ENCODE assay signal across 8 cellular contexts in the genomic region with DNA sequence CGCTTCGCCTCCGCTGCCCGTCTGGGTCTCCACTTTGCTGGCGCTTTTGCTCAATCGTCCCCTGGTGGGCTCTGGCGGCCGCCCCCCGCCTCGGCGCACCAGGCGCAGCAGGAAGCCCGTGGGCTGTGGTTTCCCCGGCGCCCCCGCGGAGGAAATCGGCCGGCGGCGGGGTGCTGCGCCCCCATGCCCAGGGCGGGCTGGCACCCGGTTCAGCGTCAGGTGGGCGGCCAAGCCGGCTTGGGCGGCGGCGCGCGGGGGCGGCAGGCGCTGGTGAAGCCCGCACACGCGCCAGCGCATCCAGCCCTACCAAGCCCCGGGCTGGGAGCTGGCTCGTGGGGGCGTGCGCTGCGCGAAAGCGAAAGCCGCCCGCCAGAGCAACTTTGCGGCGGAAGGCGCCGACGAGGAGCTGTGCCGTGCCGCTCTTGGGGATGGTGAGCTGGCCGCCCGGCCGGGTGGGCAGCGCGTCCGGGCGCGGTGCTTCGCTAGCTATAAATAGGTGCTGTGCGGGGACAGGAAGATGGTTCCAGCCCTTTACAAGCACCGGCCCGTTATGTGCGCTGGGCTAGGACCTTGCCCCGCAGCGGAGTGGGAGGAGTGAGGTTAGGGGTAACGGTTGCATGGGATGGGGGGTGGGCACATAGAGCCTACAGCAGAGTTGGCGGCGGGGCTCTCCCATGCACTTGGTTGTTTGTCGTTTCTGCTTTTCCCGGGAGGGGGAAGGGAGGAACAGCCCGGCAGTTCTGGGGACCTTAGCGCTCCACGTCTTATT. TPM values are rescaled to one million over a fixed set of nuclear protein-coding genes. Genes with fewer than 3 reads are reported as not detected.
DNase-seq lines count a peak whose midpoint lies in the region; ATAC-seq and TF ChIP-seq lines count a peak whose summit lies in the region.

No MANE protein-coding gene starts in this region.

- peaks cover 8% of the 10 kb centered on the region for H3K4me1 Mint-ChIP-seq in progenitor cell of endocrine pancreas (ENCODE audit: low read depth)

- peaks cover 5% of the 10 kb centered on the region for H3K36me3 Mint-ChIP-seq in progenitor cell of endocrine pancreas (ENCODE audit: insufficient read depth)

- H3K36me3 ChIP-seq in OCI-LY7 (ENCODE audit: insufficient read depth, low read length): no peaks in the 10 kb centered on the region
- H3K36me3 ChIP-seq in uterus: no peaks in the 10 kb centered on the region

- peak overlapping the region; percentile 53 for H3K4me3 ChIP-seq in GM12865 (ENCODE audit: low read depth, low read length)
- peak overlapping the region; percentile 74 for H3K4me3 ChIP-seq in OCI-LY7 (ENCODE audit: low read depth, low read length, poor library complexity, severe bottlenecking)
- peak overlapping the region; percentile 50 to 84 for H3K4me3 ChIP-seq in uterus

- peak overlapping the region; percentile 16 for H3K27ac Mint-ChIP-seq in progenitor cell of endocrine pancreas

- H3K4me1 ChIP-seq in OCI-LY7 (ENCODE audit: insufficient read depth, low read length, poor library complexity, severe bottlenecking): peaks cover 41% of the 10 kb centered on the region
- H3K4me1 ChIP-seq in uterus: peaks cover 12 to 14% of the 10 kb centered on the region in 2 donors

- DNase-seq in GM12865 (ENCODE audit: low read depth) (peak; percentile 76), OCI-LY7 (ENCODE audit: low spot score) (peak; percentile 76), activated gamma-delta T cell (lab: John Stamatoyannopoulos, UW) (peak; percentile 71), germinal center (ENCODE audit: low spot score) (peak; percentile 80), progenitor cell of endocrine pancreas (ENCODE audit: low spot score, unreplicated experiment) (no peak), uterus (no peak), inferior parietal cortex (ENCODE audit: extremely low spot score) (no peak)

- H2AFZ ChIP-seq in OCI-LY7 (ENCODE audit: low read length): peak overlapping the region; percentile 35

- H3K9me2 ChIP-seq in OCI-LY7 (ENCODE audit: insufficient read depth, low read length): no peaks in the 10 kb centered on the region

- intact Hi-C loops in OCI-LY7 (cut with micrococcal nuclease; ENCODE audit: unreplicated experiment): loop anchor here (10.0 kb wide), 2 partner anchors 92 to 302 kb away; a partner anchor contains a TSS
- intact Hi-C loops in uterus (cut with DNase I; ENCODE audit: low total_unique reads): no loop called here

- H3K27me3 ChIP-seq in uterus: no peaks in the 10 kb centered on the region

- H3K27ac ChIP-seq in OCI-LY7 (ENCODE audit: low read depth, low read length, poor library complexity, severe bottlenecking) (peak overlapping the region; percentile 81), uterus (peak overlapping the region; percentile 87)

- peaks cover 24% of the 10 kb centered on the region for H3K27me3 Mint-ChIP-seq in progenitor cell of endocrine pancreas

- peak; percentile 32 for ATAC-seq in HG02588 (IDR thresholded peaks at IDR 0.05; ENCODE audit: unreplicated experiment)

- H3K4me2 ChIP-seq in OCI-LY7 (ENCODE audit: low read length): peak overlapping the region; percentile 81

- CTCF ChIA-PET in OCI-LY7 (lab: Charles Lee; ENCODE audit: unreplicated experiment): interaction anchor here (1.0 to 1.4 kb wide), 2 partner anchors 9 to 18 kb away, joined by 3 to 4 read pairs; no protein-coding TSS in a partner anchor

- no peaks in the 10 kb centered on the region for H4K20me1 ChIP-seq in OCI-LY7 (ENCODE audit: insufficient read depth, low read length)

- TF ChIP-seq CTCF in GM12865 (IDR thresholded peaks at IDR 0.05; ENCODE audit: insufficient read depth, low read depth, low read length, missing control alignments) (no peak), OCI-LY7 (conservative IDR thresholded peaks at IDR 0.05; ENCODE audit: low read length) (no peak), progenitor cell of endocrine pancreas (IDR thresholded peaks at IDR 0.05; ENCODE audit: unreplicated experiment) (no peak), uterus (IDR thresholded peaks at IDR 0.05) (no peak)

- POLR2A ChIA-PET in OCI-LY7 (lab: Charles Lee): interaction anchor here (1.0 to 2.5 kb wide), 4 partner anchors 9 to 146 kb away, joined by 3 to 14 read pairs (median 4); no protein-coding TSS in a partner anchor

- H3K9me3 ChIP-seq in OCI-LY7 (ENCODE audit: low read length) (no peaks in the 10 kb centered on the region), uterus (no peaks in the 10 kb centered on the region)

- peak overlapping the region; percentile 64 for H3K4me3 Mint-ChIP-seq in progenitor cell of endocrine pancreas (ENCODE audit: low read depth)

- no peaks in the 10 kb centered on the region for H3K79me2 ChIP-seq in OCI-LY7 (ENCODE audit: insufficient read depth, low read depth, low read length)

- no peak for TF ChIP-seq POLR2A in uterus (IDR thresholded peaks at IDR 0.05)

- no TSS peak for BruUV-seq in OCI-LY7 (replicated peaks; lab: Mats Ljungman, UMichigan)

- no peaks in the 10 kb centered on the region for H3K9me3 Mint-ChIP-seq in progenitor cell of endocrine pancreas (ENCODE audit: low read depth)

RNA-seq across cellular contexts. Expression of a gene that starts 25.0 kb away (rescaled TPM):
- total RNA-seq in OCI-LY7 (2014; rRNA removed; shearing (Covaris generic)): 0.41 and 0.54 TPM in 2 replicates
- total RNA-seq in OCI-LY7 (2022) (0.38 and 0.39 TPM in 2 replicates), progenitor cell of endocrine pancreas (0.75 and 0.79 TPM in 2 replicates), uterus (10 to 100 TPM in 1 of 4 donors, 1 to 10 TPM in 2, under 1 TPM in 1; 0.88 to 17.6 (median 2.8) TPM)

Comparison
In these comparisons a context has a peak if more than half of its experiments do, and no peak if none do; other contexts are left out.
1. DNase-seq: peak in GM12865 (single experiment), OCI-LY7 (single experiment), activated gamma-delta T cell (single experiment) and germinal center (single experiment); none in progenitor cell of endocrine pancreas (single experiment), uterus (0 of 2) and inferior parietal cortex (single experiment).
2. Peak in every context shown above with its lines, with median percentiles within 50 percentile points of each other: H3K4me3 ChIP-seq.